Comparison of ENCODE assay signal across 1 cellular context in the genomic region with DNA sequence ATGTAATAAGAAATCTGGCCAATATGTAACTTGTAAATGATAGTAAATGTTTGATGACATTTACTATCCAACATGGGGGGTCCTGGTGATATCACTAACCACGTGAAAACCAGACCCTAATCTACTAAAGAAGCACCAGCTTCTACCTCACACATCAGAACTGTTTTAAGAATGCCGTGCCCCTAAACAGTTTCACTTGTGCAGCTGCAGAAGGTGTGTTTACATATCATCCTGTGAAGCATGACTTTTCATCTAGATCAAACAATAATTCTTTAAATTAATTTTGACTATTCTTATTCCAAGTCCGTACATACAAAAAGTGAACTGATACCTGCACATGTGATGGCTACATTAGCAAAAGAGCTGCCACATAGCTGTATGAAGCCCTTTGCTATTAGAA.
TF ChIP-seq lines count a peak whose summit lies in the region.

No MANE protein-coding gene starts in this region.

TF ChIP-seq in GM12878, 131 proteins besides CTCF, POLR2A, EP300 and RAD21 (continued from another document and continues in another):
- TF ChIP-seq ZNF687 (IDR thresholded peaks at IDR 0.05) (no peak), BHLHE40 (IDR thresholded peaks at IDR 0.05; ENCODE audit: borderline replicate concordance in 1 of 2, low read depth in 2 of 2, low read length in 1 of 2) (peak in 1 of 2 experiments; percentile 28; a peak in 1 of 4 replicates), BRCA1 (IDR thresholded peaks at IDR 0.05; ENCODE audit: low read depth, low read length) (no peak), GABPA (IDR thresholded peaks at IDR 0.05; ENCODE audit: low read depth) (no peak), RELA (IDR thresholded peaks at IDR 0.05; ENCODE audit: borderline replicate concordance, partially characterized antibody) (no peak), ZNF207 (IDR thresholded peaks at IDR 0.05; ENCODE audit: borderline replicate concordance) (no peak), BCLAF1 (IDR thresholded peaks at IDR 0.05) (no peak), FOS (IDR thresholded peaks at IDR 0.05; ENCODE audit: borderline replicate concordance, extremely low read depth, insufficient read length) (no peak), ATF2 (IDR thresholded peaks at IDR 0.05; ENCODE audit: low read length) (0 out of 2 replicates have a peak, but pooled peaks have one; percentile 22), EED (IDR thresholded peaks at IDR 0.05; ENCODE audit: low read depth) (no peak), IKZF2 (IDR thresholded peaks at IDR 0.05) (peak in 1 of 2 experiments; percentile 14; a peak in 1 of 4 replicates), ATF3 (IDR thresholded peaks at IDR 0.05; ENCODE audit: borderline replicate concordance, extremely low read depth, low read depth, low read length) (no peak), POLR2AphosphoS2 (IDR thresholded peaks at IDR 0.05; ENCODE audit: low read depth, low read length) (no peak), CHD2 (IDR thresholded peaks at IDR 0.05; ENCODE audit: borderline replicate concordance, low read depth, low read length) (no peak), TCF12 (IDR thresholded peaks at IDR 0.05; ENCODE audit: low read depth, low read length) (peak; percentile 84), FOXK2 (IDR thresholded peaks at IDR 0.05) (no peak), HDGF (IDR thresholded peaks at IDR 0.05) (no peak), STAT3 (IDR thresholded peaks at IDR 0.05; ENCODE audit: low read depth, low read length) (no peak), SIX5 (IDR thresholded peaks at IDR 0.05; ENCODE audit: low read depth, low read length, severe bottlenecking) (no peak), TBL1XR1 (IDR thresholded peaks at IDR 0.05; ENCODE audit: low read depth, low read length) (no peak), RBBP5 (conservative IDR thresholded peaks at IDR 0.05) (no peak), GATAD2B (conservative IDR thresholded peaks at IDR 0.05; ENCODE audit: low read depth) (no peak), NR2C1 (IDR thresholded peaks at IDR 0.05) (no peak), IRF4 (IDR thresholded peaks at IDR 0.05; ENCODE audit: low read depth, low read length) (no peak), E2F4 (IDR thresholded peaks at IDR 0.05; ENCODE audit: low read depth, low read length) (no peak), CHD4 (IDR thresholded peaks at IDR 0.05) (no peak), ASH2L (IDR thresholded peaks at IDR 0.05; ENCODE audit: borderline replicate concordance, low read depth) (no peak), FOXM1 (IDR thresholded peaks at IDR 0.05; ENCODE audit: low read depth, low read length) (no peak), SMAD5 (IDR thresholded peaks at IDR 0.05; ENCODE audit: low read depth) (no peak), NFXL1 (IDR thresholded peaks at IDR 0.05; ENCODE audit: borderline replicate concordance) (no peak), MEF2B (IDR thresholded peaks at IDR 0.05; ENCODE audit: partially characterized antibody, poor library complexity, severe bottlenecking) (no peak), RELB (IDR thresholded peaks at IDR 0.05; ENCODE audit: low read depth) (no peak), YY1 (IDR thresholded peaks at IDR 0.05; ENCODE audit: low read depth, low read length) (no peak), CREB1 (IDR thresholded peaks at IDR 0.05; ENCODE audit: low read depth) (peak; percentile 40; the same call in 1 of the 2 replicates), SIN3A (IDR thresholded peaks at IDR 0.05; ENCODE audit: low read depth, low read length) (no peak), POLR2AphosphoS5 (IDR thresholded peaks at IDR 0.05; ENCODE audit: low read length) (no peak), ZZZ3 (IDR thresholded peaks at IDR 0.05; ENCODE audit: control insufficient read depth, insufficient read length, low read depth) (no peak), RB1 (IDR thresholded peaks at IDR 0.05; ENCODE audit: borderline replicate concordance) (no peak), WRNIP1 (IDR thresholded peaks at IDR 0.05; ENCODE audit: borderline replicate concordance, low read depth, low read length) (no peak), JUND (IDR thresholded peaks at IDR 0.05; ENCODE audit: low read depth, low read length) (no peak), IKZF1 (conservative IDR thresholded peaks at IDR 0.05) (no peak), TCF7 (IDR thresholded peaks at IDR 0.05; ENCODE audit: borderline replicate concordance) (no peak), ZNF384 (IDR thresholded peaks at IDR 0.05; ENCODE audit: borderline replicate concordance, low read depth, low read length) (no peak), NR2C2 (IDR thresholded peaks at IDR 0.05; ENCODE audit: borderline replicate concordance, control insufficient read depth, insufficient read length, low read depth) (no peak), HDAC2 (IDR thresholded peaks at IDR 0.05) (no peak), ESRRA (IDR thresholded peaks at IDR 0.05; ENCODE audit: low read length) (no peak)
- TF ChIP-seq, protein P1, sequence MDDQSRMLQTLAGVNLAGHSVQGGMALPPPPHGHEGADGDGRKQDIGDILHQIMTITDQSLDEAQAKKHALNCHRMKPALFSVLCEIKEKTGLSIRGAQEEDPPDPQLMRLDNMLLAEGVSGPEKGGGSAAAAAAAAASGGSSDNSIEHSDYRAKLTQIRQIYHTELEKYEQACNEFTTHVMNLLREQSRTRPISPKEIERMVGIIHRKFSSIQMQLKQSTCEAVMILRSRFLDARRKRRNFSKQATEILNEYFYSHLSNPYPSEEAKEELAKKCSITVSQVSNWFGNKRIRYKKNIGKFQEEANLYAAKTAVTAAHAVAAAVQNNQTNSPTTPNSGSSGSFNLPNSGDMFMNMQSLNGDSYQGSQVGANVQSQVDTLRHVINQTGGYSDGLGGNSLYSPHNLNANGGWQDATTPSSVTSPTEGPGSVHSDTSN (IDR thresholded peaks at IDR 0.05; ENCODE audit: insufficient replicate concordance, low read depth, low read length) = no peak
- TF ChIP-seq, protein P2, sequence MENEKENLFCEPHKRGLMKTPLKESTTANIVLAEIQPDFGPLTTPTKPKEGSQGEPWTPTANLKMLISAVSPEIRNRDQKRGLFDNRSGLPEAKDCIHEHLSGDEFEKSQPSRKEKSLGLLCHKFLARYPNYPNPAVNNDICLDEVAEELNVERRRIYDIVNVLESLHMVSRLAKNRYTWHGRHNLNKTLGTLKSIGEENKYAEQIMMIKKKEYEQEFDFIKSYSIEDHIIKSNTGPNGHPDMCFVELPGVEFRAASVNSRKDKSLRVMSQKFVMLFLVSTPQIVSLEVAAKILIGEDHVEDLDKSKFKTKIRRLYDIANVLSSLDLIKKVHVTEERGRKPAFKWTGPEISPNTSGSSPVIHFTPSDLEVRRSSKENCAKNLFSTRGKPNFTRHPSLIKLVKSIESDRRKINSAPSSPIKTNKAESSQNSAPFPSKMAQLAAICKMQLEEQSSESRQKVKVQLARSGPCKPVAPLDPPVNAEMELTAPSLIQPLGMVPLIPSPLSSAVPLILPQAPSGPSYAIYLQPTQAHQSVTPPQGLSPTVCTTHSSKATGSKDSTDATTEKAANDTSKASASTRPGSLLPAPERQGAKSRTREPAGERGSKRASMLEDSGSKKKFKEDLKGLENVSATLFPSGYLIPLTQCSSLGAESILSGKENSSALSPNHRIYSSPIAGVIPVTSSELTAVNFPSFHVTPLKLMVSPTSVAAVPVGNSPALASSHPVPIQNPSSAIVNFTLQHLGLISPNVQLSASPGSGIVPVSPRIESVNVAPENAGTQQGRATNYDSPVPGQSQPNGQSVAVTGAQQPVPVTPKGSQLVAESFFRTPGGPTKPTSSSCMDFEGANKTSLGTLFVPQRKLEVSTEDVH (IDR thresholded peaks at IDR 0.05; ENCODE audit: low read depth, partially characterized antibody) = no peak
- TF ChIP-seq, protein P3, sequence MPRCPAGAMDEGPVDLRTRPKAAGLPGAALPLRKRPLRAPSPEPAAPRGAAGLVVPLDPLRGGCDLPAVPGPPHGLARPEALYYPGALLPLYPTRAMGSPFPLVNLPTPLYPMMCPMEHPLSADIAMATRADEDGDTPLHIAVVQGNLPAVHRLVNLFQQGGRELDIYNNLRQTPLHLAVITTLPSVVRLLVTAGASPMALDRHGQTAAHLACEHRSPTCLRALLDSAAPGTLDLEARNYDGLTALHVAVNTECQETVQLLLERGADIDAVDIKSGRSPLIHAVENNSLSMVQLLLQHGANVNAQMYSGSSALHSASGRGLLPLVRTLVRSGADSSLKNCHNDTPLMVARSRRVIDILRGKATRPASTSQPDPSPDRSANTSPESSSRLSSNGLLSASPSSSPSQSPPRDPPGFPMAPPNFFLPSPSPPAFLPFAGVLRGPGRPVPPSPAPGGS (IDR thresholded peaks at IDR 0.05; ENCODE audit: borderline replicate concordance, insufficient read depth, low read depth, low read length, poor library complexity, severe bottlenecking) = no peak
